1 cellular context compared by ENCODE assay signal in the genomic region with DNA sequence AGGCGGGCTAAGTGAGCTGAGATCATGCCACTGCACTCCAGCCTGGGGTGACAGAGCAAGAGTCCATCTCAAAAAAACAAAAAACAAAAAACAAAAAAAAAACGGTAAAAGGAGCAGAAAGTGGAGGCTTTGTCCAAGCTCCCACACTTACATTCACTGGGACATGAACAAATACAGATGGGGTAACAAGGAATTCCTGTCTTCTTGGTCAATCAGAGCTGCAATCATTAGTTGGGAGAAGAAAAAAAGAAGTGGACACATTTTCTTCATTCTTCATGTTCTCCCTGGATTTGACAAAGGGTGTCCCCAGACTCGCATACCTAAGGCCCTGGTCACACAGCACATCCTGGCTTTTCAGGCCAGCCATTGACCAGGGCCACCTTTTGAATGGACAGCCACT.
TF ChIP-seq lines count a peak whose summit lies in the region.

No MANE protein-coding gene starts in this region.

TF ChIP-seq in IMR-90, 13 proteins besides CTCF, POLR2A, EP300 and RAD21 (continued from another document):
- TF ChIP-seq, protein P1, sequence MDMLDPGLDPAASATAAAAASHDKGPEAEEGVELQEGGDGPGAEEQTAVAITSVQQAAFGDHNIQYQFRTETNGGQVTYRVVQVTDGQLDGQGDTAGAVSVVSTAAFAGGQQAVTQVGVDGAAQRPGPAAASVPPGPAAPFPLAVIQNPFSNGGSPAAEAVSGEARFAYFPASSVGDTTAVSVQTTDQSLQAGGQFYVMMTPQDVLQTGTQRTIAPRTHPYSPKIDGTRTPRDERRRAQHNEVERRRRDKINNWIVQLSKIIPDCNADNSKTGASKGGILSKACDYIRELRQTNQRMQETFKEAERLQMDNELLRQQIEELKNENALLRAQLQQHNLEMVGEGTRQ (IDR thresholded peaks at IDR 0.05; ENCODE audit: low read depth, low read length) = no peak
- TF ChIP-seq MAFK (IDR thresholded peaks at IDR 0.05; ENCODE audit: low read depth, low read length) = no peak
TF ChIP-seq in IMR-90: peak in this region for 0.
